Comparison of ENCODE assay signal across 6 cellular contexts in genomic region chr1:42815938-42816599, GRCh38. TPM values are rescaled to one million over a fixed set of nuclear protein-coding genes. Genes with fewer than 3 reads are reported as not detected.
DNase-seq lines count a peak whose midpoint lies in the region; ATAC-seq and TF ChIP-seq lines count a peak whose summit lies in the region.

No MANE protein-coding gene starts in this region.

- H3K36me3 Mint-ChIP-seq in neural progenitor cell: peaks cover 9% of the 10 kb centered on the region

- peak overlapping the region; percentile 21 for H3K27ac Mint-ChIP-seq in neural progenitor cell

- peak overlapping the region; percentile 80; the same call in 1 of the 2 replicates for H2AK5ac ChIP-seq in IMR-90 (ENCODE audit: low read depth, low read length)

- H3K9me1 ChIP-seq in IMR-90 (ENCODE audit: insufficient read depth, low read length): peaks cover 4% of the 10 kb centered on the region; the same call in 1 of the 2 replicates

- H2BK20ac ChIP-seq in IMR-90 (ENCODE audit: low read depth, low read length): no peak overlapping the region; the same call in 1 of the 2 replicates

- H3K27me3 ChIP-seq in IMR-90 (ENCODE audit: control insufficient read depth, insufficient read depth, low read length) (no peaks in the 10 kb centered on the region), breast epithelium (no peaks in the 10 kb centered on the region), neural progenitor cell (no peaks in the 10 kb centered on the region)

- H3K4me3 ChIP-seq in IMR-90 (ENCODE audit: insufficient read depth, low read depth, low read length) (peak overlapping the region; percentile 92), breast epithelium (peak overlapping the region; percentile 68 to 73 (median 69)), neural progenitor cell (peak overlapping the region; percentile 70)

- peak overlapping the region; percentile 48 for H4K91ac ChIP-seq in IMR-90 (ENCODE audit: insufficient read depth, low read depth, low read length)

- peaks cover 2% of the 10 kb centered on the region for H3K27me3 Mint-ChIP-seq in neural progenitor cell (ENCODE audit: insufficient read depth, low read depth)

- H2AFZ ChIP-seq in IMR-90 (replicated peaks; ENCODE audit: low read length, poor library complexity): peak overlapping the region; percentile 91
- no peak overlapping the region for H2AFZ ChIP-seq in neural progenitor cell (replicated peaks)

- H2BK120ac ChIP-seq in IMR-90 (ENCODE audit: low read depth, low read length): peak overlapping the region; percentile 13

- POLR2A ChIA-PET in IMR-90 (lab: Charles Lee; ENCODE audit: unreplicated experiment): interaction anchor here (0.7 kb wide), 1 partner anchor 10 kb away, joined by 4 read pairs; no protein-coding TSS in a partner anchor

- peak overlapping the region; percentile 94 for H3K9ac ChIP-seq in IMR-90 (ENCODE audit: low read depth, low read length)
- peak overlapping the region; percentile 30 for H3K9ac ChIP-seq in neural progenitor cell

- H3K9me3 Mint-ChIP-seq in neural progenitor cell: no peaks in the 10 kb centered on the region

- no peak for TF ChIP-seq CTCF in IMR-90 (conservative IDR thresholded peaks at IDR 0.05; ENCODE audit: low read depth, low read length)
- no peak for TF ChIP-seq CTCF in breast epithelium (IDR thresholded peaks at IDR 0.05)
- no peak for TF ChIP-seq CTCF in neural progenitor cell (IDR thresholded peaks at IDR 0.05)

- H3K23ac ChIP-seq in IMR-90 (ENCODE audit: low read depth, low read length): peak overlapping the region; percentile 50

- peak overlapping the region; percentile 55; the same call in 1 of the 2 replicates for H3K56ac ChIP-seq in IMR-90 (ENCODE audit: extremely low read depth, insufficient read depth, low read length)

- H3K36me3 ChIP-seq in IMR-90 (ENCODE audit: control insufficient read depth, insufficient read depth, low read length): 0 out of 2 replicates have a peak, but pooled peaks cover 2% of the 10 kb centered on the region
- no peaks in the 10 kb centered on the region for H3K36me3 ChIP-seq in breast epithelium
- no peaks in the 10 kb centered on the region for H3K36me3 ChIP-seq in neural progenitor cell

- H3K14ac ChIP-seq in IMR-90 (replicated peaks; ENCODE audit: low read depth, low read length): peak overlapping the region; percentile 77

- peaks cover 22% of the 10 kb centered on the region for H3K4me1 Mint-ChIP-seq in neural progenitor cell

- no peaks in the 10 kb centered on the region for H3K9me3 ChIP-seq in IMR-90 (ENCODE audit: control insufficient read depth, insufficient read depth, low read length)
- H3K9me3 ChIP-seq in breast epithelium: no peaks in the 10 kb centered on the region
- no peaks in the 10 kb centered on the region for H3K9me3 ChIP-seq in neural progenitor cell (ENCODE audit: low read depth)

- H3F3A ChIP-seq in neural progenitor cell (ENCODE audit: low read depth): peaks cover 30% of the 10 kb centered on the region

- H3K4me3 Mint-ChIP-seq in neural progenitor cell: peak overlapping the region; percentile 85

- peaks cover 9% of the 10 kb centered on the region for H3K79me2 ChIP-seq in neural progenitor cell (ENCODE audit: low read depth)

- H2BK15ac ChIP-seq in IMR-90 (ENCODE audit: low read depth, low read length): peak overlapping the region; percentile 66; the same call in 1 of the 3 replicates

- in situ Hi-C loops in IMR-90 (cut with MboI; ENCODE audit: low sequenced_read_pairs): no loop called here

- TF ChIP-seq RAD21 in IMR-90 (IDR thresholded peaks at IDR 0.05; ENCODE audit: low read length): no peak

- no peak for ATAC-seq in IMR-90 (ENCODE audit: low read depth)

- H4K5ac ChIP-seq in IMR-90 (ENCODE audit: low read depth, low read length): peak overlapping the region; percentile 62

- no peak overlapping the region; the same call in 1 of the 2 replicates for H3K18ac ChIP-seq in IMR-90 (ENCODE audit: low read depth, low read length)

- intact Hi-C loops in IMR-90 (cut with micrococcal nuclease): loop anchor here (5.0 kb wide), 1 partner anchor 49 kb away; the partner anchor contains the start of genes C1orf50 and P3H1
- intact Hi-C loops in breast epithelium (cut with DNase I; ENCODE audit: low total_unique reads): no loop called here

- H3K4me2 ChIP-seq in IMR-90 (ENCODE audit: low read depth, low read length): peak overlapping the region; percentile 96
- peak overlapping the region; percentile 79 for H3K4me2 ChIP-seq in neural progenitor cell

- peak overlapping the region; percentile 7 for H2BK5ac ChIP-seq in IMR-90 (ENCODE audit: low read depth, low read length, poor library complexity, severe bottlenecking)

- peak overlapping the region; percentile 64 for H3K4ac ChIP-seq in IMR-90 (ENCODE audit: low read depth, low read length)

- peak; percentile 15 for DNase-seq in CD1c-positive myeloid dendritic cell (ENCODE audit: extremely low spot score)
- DNase-seq in IMR-90: peak; percentile 6
- DNase-seq in breast epithelium (ENCODE audit: low spot score in 2 of 2): no peak
- peak; percentile 67 for DNase-seq in neural progenitor cell (ENCODE audit: low spot score)
- no peak for DNase-seq in AG08396 (ENCODE audit: low spot score)
- DNase-seq in NCI-H128 (lab: John Stamatoyannopoulos, UW; ENCODE audit: unreplicated experiment): no peak

- no TSS peak for BruUV-seq in IMR-90 (replicated peaks; lab: Mats Ljungman, UMichigan)

- peak overlapping the region; percentile 94 for H3K27ac ChIP-seq in IMR-90 (ENCODE audit: insufficient read depth, low read length)
- peak overlapping the region; percentile 92 to 98 for H3K27ac ChIP-seq in breast epithelium
- peak overlapping the region; percentile 99 for H3K27ac ChIP-seq in neural progenitor cell

- H3K4me1 ChIP-seq in IMR-90 (ENCODE audit: control insufficient read depth, insufficient read depth, low read length) (peaks cover 2% of the 10 kb centered on the region; the same call in 1 of the 2 replicates), breast epithelium (peaks cover 0 to 7% of the 10 kb centered on the region in 2 donors), neural progenitor cell (peaks cover 22% of the 10 kb centered on the region)

- no peak for TF ChIP-seq POLR2A in IMR-90 (IDR thresholded peaks at IDR 0.05; ENCODE audit: low read depth, low read length)
- no peak for TF ChIP-seq POLR2A in breast epithelium (IDR thresholded peaks at IDR 0.05)

- dilution Hi-C loops in IMR-90 (cut with HindIII; ENCODE audit: low sequenced_read_pairs, unreplicated experiment): no loop called here

- no peaks in the 10 kb centered on the region for H4K20me1 ChIP-seq in IMR-90 (ENCODE audit: insufficient read depth, low read length)
- no peaks in the 10 kb centered on the region for H4K20me1 ChIP-seq in neural progenitor cell (ENCODE audit: low read depth)

- peak overlapping the region; percentile 48 for H2AK9ac ChIP-seq in IMR-90 (replicated peaks; ENCODE audit: low read depth, low read length, poor library complexity)

- peak overlapping the region; percentile 69 to 94; a peak in 3 of 4 replicates for H4K8ac ChIP-seq in IMR-90 (ENCODE audit: low read depth in 2 of 2, low read length in 2 of 2)

- WGBS in IMR-90 (ENCODE audit: extremely low coverage in 2 of 2, insufficient read length in 1 of 2), 2 experiments: 24% methylated on average over 4 of the region's 7 CpGs; no CpG with 5 or more reads in 1 of the 2 experiments

- CTCF ChIA-PET in IMR-90 (lab: Yijun Ruan, JAX): interaction anchor here (0.6 to 0.8 kb wide), 2 partner anchors 45 to 52 kb away, joined by 3 to 4 read pairs; no protein-coding TSS in a partner anchor

- peaks cover 27 to 54% of the 10 kb centered on the region in 2 experiments for H3K79me1 ChIP-seq in IMR-90 (ENCODE audit: low read depth in 1 of 2, low read length in 2 of 2)

TF ChIP-seq in IMR-90, 13 proteins besides CTCF, POLR2A, EP300 and RAD21 (continues in another document):
- TF ChIP-seq SMC3 (IDR thresholded peaks at IDR 0.05; ENCODE audit: low read depth, low read length) (no peak), NFE2L2 (IDR thresholded peaks at IDR 0.05; ENCODE audit: low read depth, low read length) (no peak)

RNA-seq across cellular contexts. Expression of gene ERMAP, which starts 0.9 kb away (rescaled TPM):
- total RNA-seq in IMR-90 (2012; rRNA removed): 5.0 and 5.6 TPM in 2 replicates
- 5.9 and 7.2 TPM in 2 replicates for polyA plus RNA-seq in IMR-90 (2012; rRNA removed)
- polyA plus RNA-seq in IMR-90 (2012; cell fraction: cytosol; rRNA removed): 3.4 and 3.6 TPM in 2 replicates
- 8.3 and 25.2 TPM in 2 replicates for polyA plus RNA-seq in IMR-90 (2012; cell fraction: nucleus; rRNA removed; ENCODE audit: low replicate concordance)
- 10 to 100 TPM; 11.1 to 22.1 (median 14.9) TPM for total RNA-seq in breast epithelium
- 2.2 and 5.5 TPM in 2 replicates for total RNA-seq in neural progenitor cell (ENCODE audit: low replicate concordance)

RNA-seq across cellular contexts. Expression of gene SVBP, which starts 1.1 kb away (rescaled TPM):
- total RNA-seq in IMR-90 (2012; rRNA removed) (9.7 and 12.2 TPM in 2 replicates), breast epithelium (10 to 100 TPM; 21.7 to 31.5 (median 25.9) TPM), neural progenitor cell (ENCODE audit: low replicate concordance) (55.5 and 103 TPM in 2 replicates)
- polyA plus RNA-seq in IMR-90 (2012; rRNA removed): 10.5 and 11.5 TPM in 2 replicates
- 3.8 and 12.8 TPM in 2 replicates for polyA plus RNA-seq in IMR-90 (2012; cell fraction: cytosol; rRNA removed)
- 0.52 and 5.8 TPM in 2 replicates for polyA plus RNA-seq in IMR-90 (2012; cell fraction: nucleus; rRNA removed; ENCODE audit: low replicate concordance)

RNA-seq across cellular contexts. Expression of gene ZNF691, which starts 30.3 kb away (rescaled TPM):
- total RNA-seq in IMR-90 (2012; rRNA removed): 13.6 and 15.3 TPM in 2 replicates
- 6.2 and 6.8 TPM in 2 replicates for polyA plus RNA-seq in IMR-90 (2012; rRNA removed)
- 3.5 and 3.7 TPM in 2 replicates for polyA plus RNA-seq in IMR-90 (2012; cell fraction: cytosol; rRNA removed)
- polyA plus RNA-seq in IMR-90 (2012; cell fraction: nucleus; rRNA removed; ENCODE audit: low replicate concordance): 16.7 and 23.4 TPM in 2 replicates
- total RNA-seq in breast epithelium: 10 to 100 TPM in 2 of 3 donors, 1 to 10 TPM in 1; 5.8 to 18.4 (median 10.5) TPM
- 17.6 and 20.8 TPM in 2 replicates for total RNA-seq in neural progenitor cell (ENCODE audit: low replicate concordance)

RNA-seq across cellular contexts. Expression of gene TMEM269, which starts 31.3 kb away (rescaled TPM):
- not detected in 2 replicates for total RNA-seq in IMR-90 (2012; rRNA removed)
- 0.14 TPM in 1 of 2 replicates, not detected in the other for polyA plus RNA-seq in IMR-90 (2012; rRNA removed)
- not detected in 2 replicates for polyA plus RNA-seq in IMR-90 (2012; cell fraction: cytosol; rRNA removed)
- polyA plus RNA-seq in IMR-90 (2012; cell fraction: nucleus; rRNA removed; ENCODE audit: low replicate concordance): 0.02 and 0.06 TPM in 2 replicates
- under 1 TPM; under 0.01 to 0.59 (median 0.16) TPM for total RNA-seq in breast epithelium
- total RNA-seq in neural progenitor cell (ENCODE audit: low replicate concordance): 0.31 and 0.47 TPM in 2 replicates

RNA-seq across cellular contexts. Expression of gene C1orf50, which starts 49.0 kb away (rescaled TPM):
- 2.0 and 3.9 TPM in 2 replicates for total RNA-seq in IMR-90 (2012; rRNA removed)
- 4.7 and 6.0 TPM in 2 replicates for polyA plus RNA-seq in IMR-90 (2012; rRNA removed)
- 0.88 and 2.3 TPM in 2 replicates for polyA plus RNA-seq in IMR-90 (2012; cell fraction: cytosol; rRNA removed)
- polyA plus RNA-seq in IMR-90 (2012; cell fraction: nucleus; rRNA removed; ENCODE audit: low replicate concordance): 0.64 and 7.0 TPM in 2 replicates
- total RNA-seq in breast epithelium: 10 to 100 TPM in 1 of 3 donors, 1 to 10 TPM in 2; 5.2 to 10.8 (median 6.7) TPM
- total RNA-seq in neural progenitor cell (ENCODE audit: low replicate concordance): 5.3 and 19.0 TPM in 2 replicates

Comparison
In these comparisons a context has a peak if more than half of its experiments do, and no peak if none do; other contexts are left out.
1. DNase-seq: peak in CD1c-positive myeloid dendritic cell (single experiment), IMR-90 (single experiment) and neural progenitor cell (single experiment); none in breast epithelium (0 of 2), AG08396 (single experiment) and NCI-H128 (single experiment).
2. Peak in every context shown above with its lines, with median percentiles within 50 percentile points of each other: H3K27ac ChIP-seq and H3K4me3 ChIP-seq.